In genomic region chr7:140324714-140325113, GRCh38 we compare ENCODE assay signal across 33 cellular contexts.
DNase-seq lines count a peak whose midpoint lies in the region; ATAC-seq, FAIRE-seq and TF ChIP-seq lines count a peak whose summit lies in the region.
"Had no signal": no experiment of that assay in that cellular context is flagged by ENCODE, and none has a peak within 500 bp of the region (broad histone marks: within the 10 kb centered on the region; RNA-seq: fewer than 3 reads in every experiment).

No MANE protein-coding gene starts in this region.

- no peak for TF ChIP-seq RAD21 in K562 (CRISPR knock-in tag; conservative IDR thresholded peaks at IDR 0.05 in 1 of 2, IDR thresholded peaks at IDR 0.05 in 1 of 2)

- TF ChIP-seq POLR2A in K562 (conservative IDR thresholded peaks at IDR 0.05) = no peak

- POLR2A ChIA-PET in K562 (lab: Yijun Ruan, JAX) = interaction anchor here (0.6 to 1.1 kb wide), 2 partner anchors 147 to 303 kb away, joined by 3 to 4 read pairs; no protein-coding TSS in a partner anchor

- BruUV-seq in K562 (replicated peaks; lab: Mats Ljungman, UMichigan) = no TSS peak

- CTCF ChIA-PET in K562 (lab: Yijun Ruan, JAX; ENCODE audit: low intra/inter-chr PET ratio) = interaction anchor here (0.6 to 3.5 kb wide), 3 partner anchors 150 to 937 kb away, joined by 3 to 24 read pairs (median 4); partner anchors contain the start of gene KDM7A

- no peak for TF ChIP-seq EP300 in K562 (IDR thresholded peaks at IDR 0.05; ENCODE audit: low read length)

- H3K4me1 ChIP-seq in K562 (replicated peaks in 1 of 2; ENCODE audit: control insufficient read depth in 2 of 2, insufficient read depth in 2 of 2, low read length in 2 of 2) (peaks cover 28 to 36% of the 10 kb centered on the region in 2 experiments), muscle layer of colon (ENCODE audit: insufficient read depth, low read length) (peaks cover 18% of the 10 kb centered on the region), rectal smooth muscle tissue (ENCODE audit: control insufficient read depth, insufficient read depth, low read length) (peaks cover 7% of the 10 kb centered on the region)
- H3K4me1 ChIP-seq: A549, BE2C had no signal

- in situ Hi-C loops in K562 (cut with MboI) = loop anchor here (10.0 kb wide), 1 partner anchor 680 kb away; no protein-coding TSS in a partner anchor

- H2AFZ ChIP-seq in K562 (ENCODE audit: low read depth, low read length) = no peak overlapping the region

- no peaks in the 10 kb centered on the region for H3K36me3 ChIP-seq in K562 (ENCODE audit: control insufficient read depth, insufficient read depth, low read length)
- no peaks in the 10 kb centered on the region for H3K36me3 ChIP-seq in muscle layer of colon (ENCODE audit: insufficient read depth, low read length)
- no peaks in the 10 kb centered on the region for H3K36me3 ChIP-seq in rectal smooth muscle tissue (ENCODE audit: control insufficient read depth, insufficient read depth, low read length)
- H3K36me3 ChIP-seq: BE2C; BLaER1; BLaER1 treated with 17β-estradiol and CSF1 and Interleukin-3, amounts not matched to agents 10 nM and 100 nM had no signal

- no peaks in the 10 kb centered on the region for H3K9me3 ChIP-seq in K562 (replicated peaks; ENCODE audit: control insufficient read depth, insufficient read depth, low read depth, low read length)
- no peaks in the 10 kb centered on the region for H3K9me3 ChIP-seq in muscle layer of colon (ENCODE audit: low read length)
- H3K9me3 ChIP-seq: A549, BE2C, Caco-2 had no signal

- H3K4me2 ChIP-seq in K562 (ENCODE audit: insufficient read depth, low read length) = no peak overlapping the region
- H3K4me2 ChIP-seq: A549; BLaER1; BLaER1 treated with 17β-estradiol and CSF1 and Interleukin-3, amounts not matched to agents 10 nM and 100 nM had no signal

- TF ChIP-seq CTCF in K562 (IDR thresholded peaks at IDR 0.05 in 2 of 3, conservative IDR thresholded peaks at IDR 0.05 in 1 of 3; ENCODE audit: insufficient read depth in 2 of 3, low read depth in 1 of 3, low read length in 3 of 3) = 0 out of 6 replicates have a peak, but pooled peaks of 1 of the 3 experiments have one; percentile 5

- H3K4me3 ChIP-seq in K562 (no peak overlapping the region), muscle layer of colon (ENCODE audit: low read depth in 1 of 2, low read length in 2 of 2) (no peak overlapping the region), rectal smooth muscle tissue (ENCODE audit: low read length) (no peak overlapping the region)
- H3K4me3 ChIP-seq: A549; BLaER1; BLaER1 treated with 17β-estradiol and CSF1 and Interleukin-3, amounts not matched to agents 10 nM and 100 nM had no signal

- H3K9me1 ChIP-seq in K562 (ENCODE audit: control insufficient read depth, insufficient read depth, low read length) = no peaks in the 10 kb centered on the region

- 64% methylated on average over 2 of the region's 2 CpGs for WGBS in K562 (ENCODE audit: insufficient coverage, low coverage, missing lambda C conversion rate)

- H4K20me1 ChIP-seq in K562 (replicated peaks; ENCODE audit: control insufficient read depth, insufficient read depth, low read length) = no peaks in the 10 kb centered on the region
- H4K20me1 ChIP-seq: BLaER1 had no signal

- DNase-seq in K562 (ENCODE audit: extremely low read depth in 1 of 4, low spot score in 3 of 4) = no peak
- DNase-seq in dermis blood vessel endothelial cell = no peak
- DNase-seq in CD1c-positive myeloid dendritic cell (ENCODE audit: extremely low spot score) = no peak
- DNase-seq: 8988T; ACHN; AML-193; BE2C; C1 segment of cervical spinal cord; Caco-2; Calu3; CD4-positive, alpha-beta memory T cell; CD4-positive, alpha-beta T cell; CD4-positive, CD25-positive, alpha-beta regulatory T cell; CD8-positive, alpha-beta memory T cell; CD8-positive, alpha-beta T cell; COR-L47; DMS 273 treated with DMSO at 0.1 percent for 48 hours; DMS153; DMS53; DMS79; DMS79 treated with DMSO at 0.1 percent for 48 hours; DND-41; EL had no signal

- intact Hi-C loops in K562 (cut with micrococcal nuclease) = loop anchor here (5.0 to 10.0 kb wide), 5 partner anchors 118 to 550 kb away; partner anchors contain the start of genes HIPK2 and PARP12

- ATAC-seq in K562 = no peak
- ATAC-seq in HG02798 (IDR thresholded peaks at IDR 0.05; ENCODE audit: poor library complexity, unreplicated experiment) = no peak
- ATAC-seq: A549; CD8-positive, alpha-beta T cell had no signal

- no peak for FAIRE-seq in K562 (lab: Jason Lieb, UNC)
- FAIRE-seq: A204.1, A549, D721Med had no signal

- H3K27ac ChIP-seq in K562 (ENCODE audit: extremely low read depth, low read depth, low read length) (no peak overlapping the region), muscle layer of colon (ENCODE audit: low read depth, low read length) (peak overlapping the region; percentile 41), rectal smooth muscle tissue (ENCODE audit: low read depth, low read length) (peak overlapping the region; percentile 25)
- H3K27ac ChIP-seq: 22Rv1; A549; BLaER1; BLaER1 treated with 17β-estradiol and CSF1 and Interleukin-3, amounts not matched to agents 10 nM and 100 nM; C4-2B had no signal

- no peaks in the 10 kb centered on the region for H3K79me2 ChIP-seq in K562 (ENCODE audit: control insufficient read depth, insufficient read depth, low read length)

- no peak overlapping the region for H3K9ac ChIP-seq in K562 (ENCODE audit: insufficient read depth in 1 of 2, low read depth in 2 of 2, low read length in 2 of 2)
- H3K9ac ChIP-seq in muscle layer of colon (ENCODE audit: low read length) = no peak overlapping the region
- no peak overlapping the region for H3K9ac ChIP-seq in rectal smooth muscle tissue (ENCODE audit: low read length)
- H3K9ac ChIP-seq: BLaER1; BLaER1 treated with 17β-estradiol and CSF1 and Interleukin-3, amounts not matched to agents 10 nM and 100 nM had no signal

- no peaks in the 10 kb centered on the region for H3K27me3 ChIP-seq in K562 (ENCODE audit: control insufficient read depth in 2 of 2, insufficient read depth in 2 of 2, low read length in 2 of 2)
- no peaks in the 10 kb centered on the region for H3K27me3 ChIP-seq in muscle layer of colon (ENCODE audit: control insufficient read depth in 1 of 2, insufficient read depth in 2 of 2, low read length in 2 of 2)
- no peaks in the 10 kb centered on the region for H3K27me3 ChIP-seq in rectal smooth muscle tissue (ENCODE audit: control insufficient read depth, insufficient read depth, low read length)
- H3K27me3 ChIP-seq: BE2C; BLaER1; BLaER1 treated with 17β-estradiol and CSF1 and Interleukin-3, amounts not matched to agents 10 nM and 100 nM had no signal

TF ChIP-seq in K562, 482 proteins besides CTCF, POLR2A, EP300 and RAD21:
- TF ChIP-seq ADNP (tag; IDR thresholded peaks at IDR 0.05) (peak; percentile 42; the same call in 1 of the 2 replicates), CREBBP (IDR thresholded peaks at IDR 0.05; ENCODE audit: low read depth, low read length) (no peak), MLX (CRISPR knock-in tag; conservative IDR thresholded peaks at IDR 0.05) (no peak), BCOR (IDR thresholded peaks at IDR 0.05) (peak; percentile 88), SMARCA5 (IDR thresholded peaks at IDR 0.05) (peak; percentile 61; the same call in 1 of the 2 replicates), ZNF79 (CRISPR knock-in tag; IDR thresholded peaks at IDR 0.05; ENCODE audit: low read depth) (no peak), CBX3 (IDR thresholded peaks at IDR 0.05; ENCODE audit: borderline replicate concordance in 1 of 2, low read length in 2 of 2) (0 out of 3 replicates have a peak, but pooled peaks of 1 of the 2 experiments have one; percentile 9), RBM25 (IDR thresholded peaks at IDR 0.05; ENCODE audit: low read depth, low read length, severe bottlenecking) (peak; percentile 83)
- TF ChIP-seq, protein P1, sequence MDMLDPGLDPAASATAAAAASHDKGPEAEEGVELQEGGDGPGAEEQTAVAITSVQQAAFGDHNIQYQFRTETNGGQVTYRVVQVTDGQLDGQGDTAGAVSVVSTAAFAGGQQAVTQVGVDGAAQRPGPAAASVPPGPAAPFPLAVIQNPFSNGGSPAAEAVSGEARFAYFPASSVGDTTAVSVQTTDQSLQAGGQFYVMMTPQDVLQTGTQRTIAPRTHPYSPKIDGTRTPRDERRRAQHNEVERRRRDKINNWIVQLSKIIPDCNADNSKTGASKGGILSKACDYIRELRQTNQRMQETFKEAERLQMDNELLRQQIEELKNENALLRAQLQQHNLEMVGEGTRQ (CRISPR knock-in tag; IDR thresholded peaks at IDR 0.05) = no peak
